ENCODE assay signal across 8 cellular contexts in genomic region chr1:145846191-145846590, GRCh38. TPM values are rescaled to one million over a fixed set of nuclear protein-coding genes. Genes with fewer than 3 reads are reported as not detected.
A peak's percentile ranks its signal among the peaks of the same experiment; 100 is the strongest.
DNase-seq lines count a peak whose midpoint lies in the region; ATAC-seq, FAIRE-seq and TF ChIP-seq lines count a peak whose summit lies in the region.

No MANE protein-coding gene starts in this region.

- TF ChIP-seq CTCF in GM20000 (IDR thresholded peaks at IDR 0.05; ENCODE audit: extremely low read depth, missing control alignments) (peak; percentile 26), RWPE2 (IDR thresholded peaks at IDR 0.05; ENCODE audit: poor library complexity, severe bottlenecking) (no peak), kidney (IDR thresholded peaks at IDR 0.05; ENCODE audit: borderline replicate concordance, extremely low read depth, insufficient read depth) (peak; percentile 50)

- H3K27ac Mint-ChIP-seq in CD8-positive, alpha-beta memory T cell = peak overlapping the region in 7 of 8 donors; percentile 51 to 89 (median 83)
- peak overlapping the region in 1 of 2 donors; percentile 74 for H3K27ac Mint-ChIP-seq in stimulated activated naive CD8-positive, alpha-beta T cell treated with anti-CD3 and anti-CD28 coated beads, Interleukin-15, amount 100 ng/mL, for 72 hours

- no peak for FAIRE-seq in kidney (lab: Jason Lieb, UNC)

- peaks cover 10% of the 10 kb centered on the region for H3K4me1 ChIP-seq in CD8-positive, alpha-beta memory T cell (ENCODE audit: insufficient read depth, low read length)
- H3K4me1 ChIP-seq in RWPE2 (ENCODE audit: insufficient read depth, poor library complexity, severe bottlenecking) (no peaks in the 10 kb centered on the region), kidney (ENCODE audit: control insufficient read depth in 1 of 2, insufficient read depth in 1 of 2, low read depth in 1 of 2, low read length in 2 of 2) (peaks cover 5 to 11% of the 10 kb centered on the region in 2 donors)

- no peaks in the 10 kb centered on the region for H3K9me3 ChIP-seq in CD8-positive, alpha-beta memory T cell (ENCODE audit: low read length)
- H3K9me3 ChIP-seq in RWPE2 (ENCODE audit: severe bottlenecking) (no peaks in the 10 kb centered on the region), kidney (ENCODE audit: control insufficient read depth in 1 of 2, low read length in 2 of 2) (no peaks in the 10 kb centered on the region)

- peaks cover 5 to 45% (median 21%) of the 10 kb centered on the region in 3 donors for H3K36me3 Mint-ChIP-seq in CD8-positive, alpha-beta memory T cell

- H3K36me3 ChIP-seq in CD8-positive, alpha-beta memory T cell (ENCODE audit: insufficient read depth, low read length) = peaks cover 15% of the 10 kb centered on the region
- peaks cover 30% of the 10 kb centered on the region for H3K36me3 ChIP-seq in RWPE2 (ENCODE audit: low read depth)
- H3K36me3 ChIP-seq in kidney (ENCODE audit: control insufficient read depth in 1 of 2, insufficient read depth in 2 of 2, low read length in 2 of 2) = peaks cover 27 to 30% of the 10 kb centered on the region in 2 donors

- peak overlapping the region; percentile 68 for H3K27ac ChIP-seq in CD8-positive, alpha-beta memory T cell (ENCODE audit: low read depth, low read length)
- H3K27ac ChIP-seq in RWPE2 (ENCODE audit: poor library complexity, severe bottlenecking) = no peak overlapping the region
- H3K27ac ChIP-seq in caudate nucleus (ENCODE audit: low read depth, low read length) = peak overlapping the region; percentile 65
- peak overlapping the region in 1 of 2 donors; percentile 66 for H3K27ac ChIP-seq in kidney (ENCODE audit: low read depth in 2 of 2, low read length in 2 of 2)

- H3K9me3 Mint-ChIP-seq in CD8-positive, alpha-beta memory T cell = no peaks in the 10 kb centered on the region
- no peaks in the 10 kb centered on the region for H3K9me3 Mint-ChIP-seq in stimulated activated naive CD8-positive, alpha-beta T cell treated with anti-CD3 and anti-CD28 coated beads, Interleukin-15, amount 100 ng/mL, for 72 hours

- DNase-seq in CD8-positive, alpha-beta memory T cell = peak in 3 of 5 donors; percentile 20 to 52 (median 34)
- DNase-seq in GM20000 (ENCODE audit: low spot score) = peak; percentile 75
- DNase-seq in RWPE2 (ENCODE audit: low spot score) = no peak
- peak in 5 of 61 donors; percentile 7 to 29 (median 23) for DNase-seq in caudate nucleus (lab: John Stamatoyannopoulos, UW)
- DNase-seq in kidney = peak; percentile 74
- DNase-seq in stimulated activated naive CD8-positive, alpha-beta T cell treated with anti-CD3 and anti-CD28 coated beads, Interleukin-15, amount 100 ng/mL, for 72 hours = peak; percentile 40 to 49
- no peak for DNase-seq in middle frontal gyrus (ENCODE audit: extremely low spot score, low spot score)

- POLR2A ChIA-PET in CD8-positive, alpha-beta memory T cell (lab: Charles Lee) = interaction anchor here (1.0 to 5.4 kb wide), 4 partner anchors 12 to 192 kb away, joined by 3 to 44 read pairs (median 6); partner anchors contain the start of gene PIAS3

- peaks cover 5 to 7% (median 6%) of the 10 kb centered on the region in 3 donors for H3K4me1 Mint-ChIP-seq in CD8-positive, alpha-beta memory T cell
- H3K4me1 Mint-ChIP-seq in stimulated activated naive CD8-positive, alpha-beta T cell treated with anti-CD3 and anti-CD28 coated beads, Interleukin-15, amount 100 ng/mL, for 72 hours = peaks cover 9% of the 10 kb centered on the region

- peak overlapping the region in 1 of 2 donors; percentile 78 for H3K9ac ChIP-seq in kidney (ENCODE audit: low read length in 2 of 2)

- ATAC-seq in RWPE2 (ENCODE audit: low read depth) (peak; percentile 18; the same call in 1 of the 3 replicates), HG03025 (IDR thresholded peaks at IDR 0.05; ENCODE audit: low FRiP score, unreplicated experiment) (no peak)
- peak; percentile 62 for ATAC-seq in stimulated activated naive CD8-positive, alpha-beta T cell treated with anti-CD3 and anti-CD28 coated beads, Interleukin-15, amount 100 ng/mL, for 72 hours

- peak overlapping the region; percentile 75 for H3K4me3 ChIP-seq in CD8-positive, alpha-beta memory T cell (ENCODE audit: low read length)
- H3K4me3 ChIP-seq in RWPE2 (ENCODE audit: severe bottlenecking) (peak overlapping the region; percentile 43), kidney (ENCODE audit: low read length in 2 of 2) (peak overlapping the region; percentile 72 to 82)

- no peaks in the 10 kb centered on the region for H3K27me3 Mint-ChIP-seq in CD8-positive, alpha-beta memory T cell
- H3K27me3 Mint-ChIP-seq in stimulated activated naive CD8-positive, alpha-beta T cell treated with anti-CD3 and anti-CD28 coated beads, Interleukin-15, amount 100 ng/mL, for 72 hours = no peaks in the 10 kb centered on the region

- no peak overlapping the region for H3K4me3 Mint-ChIP-seq in CD8-positive, alpha-beta memory T cell
- no peak overlapping the region for H3K4me3 Mint-ChIP-seq in stimulated activated naive CD8-positive, alpha-beta T cell treated with anti-CD3 and anti-CD28 coated beads, Interleukin-15, amount 100 ng/mL, for 72 hours

- intact Hi-C loops in kidney (cut with DNase I) = loop anchor here (5.0 to 10.0 kb wide), 2 partner anchors 121 to 169 kb away; no protein-coding TSS in a partner anchor

- H3K27me3 ChIP-seq in CD8-positive, alpha-beta memory T cell (ENCODE audit: insufficient read depth, low read length, poor library complexity, severe bottlenecking) = no peaks in the 10 kb centered on the region
- H3K27me3 ChIP-seq in RWPE2 (ENCODE audit: insufficient read depth, poor library complexity, severe bottlenecking) = no peaks in the 10 kb centered on the region

- CTCF ChIA-PET in CD8-positive, alpha-beta memory T cell (lab: Charles Lee) = interaction anchor here (0.6 to 7.1 kb wide), 40 partner anchors 12 to 200 kb away, joined by 3 to 160 read pairs (median 9); partner anchors contain the start of genes ANKRD34A, ANKRD35, ITGA10 and LIX1L

RNA-seq across cellular contexts. Expression of gene NUDT17, which starts 0.8 kb away (rescaled TPM):
- total RNA-seq in CD8-positive, alpha-beta memory T cell = 1 to 10 TPM; 1.6 to 2.2 TPM
- polyA plus RNA-seq in CD8-positive, alpha-beta memory T cell = 2.8 TPM
- total RNA-seq in kidney = 3.8 TPM
- 5.5 TPM for polyA plus RNA-seq in kidney (ENCODE audit: insufficient read depth, low read depth, low replicate concordance)

RNA-seq across cellular contexts. Expression of gene PIAS3, which starts 12.7 kb away (rescaled TPM):
- 10 to 100 TPM; 16.7 to 18.3 TPM for total RNA-seq in CD8-positive, alpha-beta memory T cell
- polyA plus RNA-seq in CD8-positive, alpha-beta memory T cell = 21.2 TPM
- total RNA-seq in kidney = 36.9 TPM
- 12.5 TPM for polyA plus RNA-seq in kidney (ENCODE audit: insufficient read depth, low read depth, low replicate concordance)

RNA-seq across cellular contexts. Expression of gene POLR3C, which starts 22.2 kb away (rescaled TPM):
- 10 to 100 TPM; 53.1 to 54.1 TPM for total RNA-seq in CD8-positive, alpha-beta memory T cell
- polyA plus RNA-seq in CD8-positive, alpha-beta memory T cell = 47.5 TPM
- 30.0 TPM for total RNA-seq in kidney
- 16.1 TPM for polyA plus RNA-seq in kidney (ENCODE audit: insufficient read depth, low read depth, low replicate concordance)

RNA-seq across cellular contexts. Expression of gene RNF115, which starts 22.3 kb away (rescaled TPM):
- 10 to 100 TPM; 16.9 to 17.8 TPM for total RNA-seq in CD8-positive, alpha-beta memory T cell
- 9.1 TPM for polyA plus RNA-seq in CD8-positive, alpha-beta memory T cell
- 18.0 TPM for total RNA-seq in kidney
- polyA plus RNA-seq in kidney (ENCODE audit: insufficient read depth, low read depth, low replicate concordance) = 12.3 TPM

RNA-seq across cellular contexts. Expression of gene ANKRD35, which starts 39.5 kb away (rescaled TPM):
- 1 to 10 TPM in 1 of 2 experiments, under 1 TPM in 1; 0.80 to 1.0 TPM for total RNA-seq in CD8-positive, alpha-beta memory T cell
- polyA plus RNA-seq in CD8-positive, alpha-beta memory T cell = 1.3 TPM
- total RNA-seq in kidney = 1.2 TPM
- polyA plus RNA-seq in kidney (ENCODE audit: insufficient read depth, low read depth, low replicate concordance) = 0.71 TPM

Comparison
In these comparisons a context has a peak if more than half of its experiments do, and no peak if none do; other contexts are left out.
1. DNase-seq: peak in CD8-positive, alpha-beta memory T cell (3 of 5), GM20000 (single experiment), kidney (single experiment) and stimulated activated naive CD8-positive, alpha-beta T cell treated with anti-CD3 and anti-CD28 coated beads, Interleukin-15, amount 100 ng/mL, for 72 hours (2 of 2); none in RWPE2 (single experiment) and middle frontal gyrus (single experiment).
2. Peak in every context shown above with its lines, with median percentiles within 50 percentile points of each other: H3K4me3 ChIP-seq.